ENCODE assay signal across 23 cellular contexts in genomic region chr6:93828553-93828952, GRCh38.
DNase-seq lines count a peak whose midpoint lies in the region; FAIRE-seq and TF ChIP-seq lines count a peak whose summit lies in the region.
"Had no signal": no experiment of that assay in that cellular context is flagged by ENCODE, and none has a peak within 500 bp of the region (broad histone marks: within the 10 kb centered on the region; RNA-seq: fewer than 3 reads in every experiment).

No MANE protein-coding gene starts in this region.

- H3K9ac ChIP-seq in H9 (ENCODE audit: extremely low read depth, insufficient read length, low read length) = no peak overlapping the region
- H3K9ac ChIP-seq in HUES64 (ENCODE audit: low read depth, low read length) = 0 out of 2 replicates have a peak overlapping the region, but pooled peaks have one; percentile 14
- H3K9ac ChIP-seq in H1 (replicated peaks in 1 of 4; ENCODE audit: extremely low read depth in 1 of 4, low read depth in 3 of 4, low read length in 3 of 4) = no peak overlapping the region
- H3K9ac ChIP-seq in GM23248 = no peak overlapping the region
- H3K9ac ChIP-seq: BLaER1 treated with 17β-estradiol and CSF1 and Interleukin-3, amounts not matched to agents 10 nM and 100 nM had no signal

- CTCF ChIA-PET in H1 (lab: Charles Lee; ENCODE audit: partially characterized antibody) = interaction anchor here (0.6 to 1.8 kb wide), 4 partner anchors 107 to 703 kb away, joined by 3 to 4 read pairs (median 3); no protein-coding TSS in a partner anchor

- H3K4me1 Mint-ChIP-seq in H9 = peaks cover 47 to 51% of the 10 kb centered on the region in 2 experiments
- H3K4me1 Mint-ChIP-seq: CD14-positive monocyte; CD8-positive, alpha-beta memory T cell had no signal

- H3K9me3 ChIP-seq in H9 (ENCODE audit: control insufficient read depth, low read depth, low read length) (no peaks in the 10 kb centered on the region), HUES64 (ENCODE audit: insufficient read depth, low read depth, low read length) (no peaks in the 10 kb centered on the region), H1 (ENCODE audit: insufficient read depth in 2 of 2, low read depth in 1 of 2, low read length in 1 of 2) (no peaks in the 10 kb centered on the region), neuron (ENCODE audit: low read length) (no peaks in the 10 kb centered on the region), adrenal gland (replicated peaks in 1 of 3) (no peaks in the 10 kb centered on the region), GM23248 (ENCODE audit: low read depth) (no peaks in the 10 kb centered on the region)
- H3K9me3 ChIP-seq: A549; BE2C; BLaER1 treated with 17β-estradiol and CSF1 and Interleukin-3, amounts not matched to agents 10 nM and 100 nM had no signal

- H3K27ac ChIP-seq in H9 (ENCODE audit: insufficient read length, low read depth, low read length) (no peak overlapping the region), HUES64 (ENCODE audit: low read depth, low read length) (peak overlapping the region; percentile 89), H1 (ENCODE audit: low read depth, low read length) (no peak overlapping the region), adrenal gland (no peak overlapping the region), GM23248 (no peak overlapping the region)
- H3K27ac ChIP-seq: A549; BLaER1 treated with 17β-estradiol and CSF1 and Interleukin-3, amounts not matched to agents 10 nM and 100 nM had no signal

- H2BK20ac ChIP-seq in H9 (ENCODE audit: low read depth, low read length, poor library complexity, severe bottlenecking) (no peak overlapping the region), H1 (ENCODE audit: low read length) (no peak overlapping the region)

- H3T11ph ChIP-seq in H9 (ENCODE audit: low read length) = no peak overlapping the region

- peaks cover 4% of the 10 kb centered on the region for H3K27me3 Mint-ChIP-seq in H9 (ENCODE audit: low read depth)
- H3K27me3 Mint-ChIP-seq: CD4-positive, alpha-beta T cell had no signal

- H2BK120ac ChIP-seq in H9 (ENCODE audit: low read depth, low read length, poor library complexity, severe bottlenecking) (no peak overlapping the region), H1 (replicated peaks; ENCODE audit: low read depth, low read length) (no peak overlapping the region)

- DNase-seq in H9 (no peak), H1 (ENCODE audit: low read depth in 1 of 2, low spot score in 2 of 2) (no peak), adrenal gland (no peak), NCI-H1092 treated with DMSO at 0.1 percent for 48 hours (lab: John Stamatoyannopoulos, UW) (no peak), GM23248 (no peak)
- DNase-seq: 8988T; ACHN; AML-193; BE2C; CD4-positive, alpha-beta T cell; CD8-positive, alpha-beta memory T cell; DMS 273 treated with DMSO at 0.1 percent for 48 hours; DMS79 treated with DMSO at 0.1 percent for 48 hours; GF-D8; GOT3; H7 had no signal

- TF ChIP-seq RAD21 in H1 (IDR thresholded peaks at IDR 0.05 in 1 of 2, conservative IDR thresholded peaks at IDR 0.05 in 1 of 2; ENCODE audit: low read depth in 2 of 2, low read length in 2 of 2) = no peak

- H3K27ac Mint-ChIP-seq in H9 = peak overlapping the region; percentile 45 to 89 (median 54); a peak in 6 of 7 replicates
- H3K27ac Mint-ChIP-seq: CD14-positive monocyte; CD4-positive, alpha-beta T cell; CD8-positive, alpha-beta memory T cell had no signal

- H3K23ac ChIP-seq in H9 (ENCODE audit: insufficient read length, low read depth, low read length) (no peak overlapping the region), H1 (ENCODE audit: insufficient read length) (no peak overlapping the region)

- H3K79me1 ChIP-seq in H9 (ENCODE audit: insufficient read depth, low read depth, low read length, poor library complexity, severe bottlenecking) (no peaks in the 10 kb centered on the region), H1 (ENCODE audit: low read depth, low read length) (no peaks in the 10 kb centered on the region)

- peaks cover 60 to 85% (median 74%) of the 10 kb centered on the region in 3 experiments for H3K36me3 Mint-ChIP-seq in H9 (ENCODE audit: insufficient read depth in 1 of 3, low read depth in 3 of 3)
- H3K36me3 Mint-ChIP-seq: CD14-positive monocyte; CD8-positive, alpha-beta memory T cell had no signal

- POLR2A ChIA-PET in H1 (lab: Charles Lee; ENCODE audit: partially characterized antibody) = interaction anchor here (0.7 to 2.0 kb wide), 23 partner anchors 8 to 256 kb away, joined by 3 to 12 read pairs (median 4); no protein-coding TSS in a partner anchor

- no peaks in the 10 kb centered on the region for H3F3A ChIP-seq in GM23248 (ENCODE audit: insufficient read depth)

- H4K8ac ChIP-seq in H9 (replicated peaks; ENCODE audit: insufficient read length, low read depth, low read length) (no peak overlapping the region), H1 (ENCODE audit: extremely low read depth, insufficient read depth, low read length) (no peak overlapping the region)

- H3K4me3 ChIP-seq in HUES64 (ENCODE audit: low read length) (no peak overlapping the region), H1 (ENCODE audit: extremely low read depth in 1 of 4, insufficient read depth in 2 of 4, low read depth in 3 of 4, low read length in 4 of 4) (0 out of 8 replicates have a peak overlapping the region, but pooled peaks of 1 of the 4 experiments have one; percentile 30), neuron (ENCODE audit: low read length) (no peak overlapping the region), adrenal gland (no peak overlapping the region), GM23248 (no peak overlapping the region)
- H3K4me3 ChIP-seq: A549; BLaER1 treated with 17β-estradiol and CSF1 and Interleukin-3, amounts not matched to agents 10 nM and 100 nM had no signal

- H2BK15ac ChIP-seq in H9 (ENCODE audit: low read depth, low read length) (no peak overlapping the region), H1 (ENCODE audit: low read length) (no peak overlapping the region)

- H3K23me2 ChIP-seq in H9 (ENCODE audit: insufficient read length, low read depth, low read length, poor library complexity, severe bottlenecking) (no peaks in the 10 kb centered on the region), H1 (ENCODE audit: low read depth, low read length) (no peaks in the 10 kb centered on the region)

- no CpG with 5 or more reads among the region's 2 CpGs for WGBS in H9 (ENCODE audit: extremely low coverage, insufficient read length, low lambda C conversion rate)
- WGBS in HUES64 = 86% methylated on average over 1 of the region's 2 CpGs
- 79% methylated on average over 2 of the region's 2 CpGs; no CpG with 5 or more reads in 1 of the 2 experiments for WGBS in H1 (ENCODE audit: extremely low coverage in 1 of 2, insufficient coverage in 1 of 2, insufficient read length in 1 of 2, insufficient replicate concordance in 2 of 2, low coverage in 1 of 2, low lambda C conversion rate in 2 of 2, missing lambda C conversion rate in 1 of 2), 2 experiments
- 67 to 79% (median 70%) methylated on average over 2 of the region's 2 CpGs for WGBS in adrenal gland, 4 donors
- WGBS in GM23248 (ENCODE audit: low coverage in 1 of 2, low lambda C conversion rate in 2 of 2, missing lambda C conversion rate in 2 of 2), 2 experiments = 23 to 32% methylated on average over 2 of the region's 2 CpGs

- TF ChIP-seq CTCF in H9 (conservative IDR thresholded peaks at IDR 0.05) (no peak), H1 (IDR thresholded peaks at IDR 0.05; ENCODE audit: control extremely low read depth in 1 of 3, insufficient read depth in 1 of 3, low read depth in 1 of 3, low read length in 3 of 3) (no peak), adrenal gland (IDR thresholded peaks at IDR 0.05) (no peak)

- TF ChIP-seq POLR2A in H1 (IDR thresholded peaks at IDR 0.05; ENCODE audit: control extremely low read depth in 1 of 2, low read depth in 2 of 2, low read length in 2 of 2) (peak in 1 of 2 experiments; percentile 83; a peak in 2 of 3 replicates), adrenal gland (IDR thresholded peaks at IDR 0.05) (no peak)

- peak overlapping the region; percentile 0 to 41; a peak in 3 of 5 replicates for H3K4me3 Mint-ChIP-seq in H9
- H3K4me3 Mint-ChIP-seq: CD14-positive monocyte; CD4-positive, alpha-beta T cell; CD8-positive, alpha-beta memory T cell had no signal

- no peak overlapping the region for H2BK5ac ChIP-seq in H9 (ENCODE audit: insufficient read length, low read length)
- H2BK5ac ChIP-seq in H1 (ENCODE audit: low read depth, low read length) = no peak overlapping the region

- H3K27me3 ChIP-seq in H9 (ENCODE audit: insufficient read depth, low read length) (no peaks in the 10 kb centered on the region), HUES64 (ENCODE audit: insufficient read depth, low read length) (no peaks in the 10 kb centered on the region), H1 (replicated peaks in 1 of 4; ENCODE audit: control insufficient read depth in 3 of 4, extremely low read depth in 1 of 4, insufficient read depth in 3 of 4, low read length in 3 of 4) (no peaks in the 10 kb centered on the region), neuron (ENCODE audit: insufficient read depth, low read length) (no peaks in the 10 kb centered on the region), adrenal gland (no peaks in the 10 kb centered on the region), GM23248 (replicated peaks; ENCODE audit: insufficient read depth) (no peaks in the 10 kb centered on the region)
- H3K27me3 ChIP-seq: BE2C; BLaER1 treated with 17β-estradiol and CSF1 and Interleukin-3, amounts not matched to agents 10 nM and 100 nM had no signal

- no peak overlapping the region for H4K5ac ChIP-seq in H9 (ENCODE audit: insufficient read length, low read depth, low read length)
- peak overlapping the region; percentile 60 for H4K5ac ChIP-seq in H1 (ENCODE audit: insufficient read length, low read depth, low read length)

- H4K20me1 ChIP-seq in H9 (ENCODE audit: control insufficient read depth, insufficient read depth, insufficient read length) = no peaks in the 10 kb centered on the region
- no peaks in the 10 kb centered on the region for H4K20me1 ChIP-seq in H1 (replicated peaks in 1 of 2; ENCODE audit: control insufficient read depth in 1 of 2, insufficient read depth in 2 of 2, low read length in 2 of 2)
- H4K20me1 ChIP-seq in GM23248 (ENCODE audit: insufficient read depth) = no peaks in the 10 kb centered on the region
- H4K20me1 ChIP-seq: BLaER1 treated with 17β-estradiol and CSF1 and Interleukin-3, amounts not matched to agents 10 nM and 100 nM had no signal

- H2AFZ ChIP-seq in H9 (ENCODE audit: low read length) (no peak overlapping the region), H1 (ENCODE audit: low read length) (no peak overlapping the region), neuron (ENCODE audit: low read depth, low read length) (peak overlapping the region; percentile 46), GM23248 (no peak overlapping the region)

- no peaks in the 10 kb centered on the region for H3K9me2 ChIP-seq in GM23248 (ENCODE audit: insufficient read depth)

- no peaks in the 10 kb centered on the region for H3K4me1 ChIP-seq in H9 (ENCODE audit: insufficient read depth, low read length)
- H3K4me1 ChIP-seq in HUES64 (ENCODE audit: insufficient read depth, low read length) = peaks cover 18% of the 10 kb centered on the region
- no peaks in the 10 kb centered on the region for H3K4me1 ChIP-seq in H1 (replicated peaks in 1 of 4; ENCODE audit: control insufficient read depth in 3 of 4, insufficient read depth in 4 of 4, low read length in 3 of 4)
- peaks cover 3% of the 10 kb centered on the region for H3K4me1 ChIP-seq in neuron (ENCODE audit: insufficient read depth, low read length)
- no peaks in the 10 kb centered on the region for H3K4me1 ChIP-seq in adrenal gland (replicated peaks in 1 of 2)
- H3K4me1 ChIP-seq in GM23248 (ENCODE audit: insufficient read depth) = no peaks in the 10 kb centered on the region
- H3K4me1 ChIP-seq: A549; BE2C; BLaER1 treated with 17β-estradiol and CSF1 and Interleukin-3, amounts not matched to agents 10 nM and 100 nM had no signal

- H3K36me3 ChIP-seq in HUES64 (ENCODE audit: insufficient read depth, low read length) (peaks cover 58% of the 10 kb centered on the region), H1 (ENCODE audit: control insufficient read depth in 2 of 4, insufficient read depth in 4 of 4, low read length in 3 of 4) (peaks cover 0 to 47% (median 17%) of the 10 kb centered on the region in 4 experiments; a peak in 4 of 8 replicates), neuron (ENCODE audit: insufficient read depth, low read length) (no peaks in the 10 kb centered on the region), adrenal gland (replicated peaks in 1 of 2) (no peaks in the 10 kb centered on the region), GM23248 (ENCODE audit: low read depth) (no peaks in the 10 kb centered on the region)
- H3K36me3 ChIP-seq: BE2C; BLaER1 treated with 17β-estradiol and CSF1 and Interleukin-3, amounts not matched to agents 10 nM and 100 nM had no signal

- H3K79me2 ChIP-seq in H9 (ENCODE audit: insufficient read depth, low read length) = peaks cover 2% of the 10 kb centered on the region; the same call in 1 of the 2 replicates
- peaks cover 0 to 2% of the 10 kb centered on the region in 2 experiments; a peak in 2 of 4 replicates for H3K79me2 ChIP-seq in H1 (ENCODE audit: control insufficient read depth in 1 of 2, insufficient read depth in 2 of 2, low read length in 2 of 2)
- H3K79me2 ChIP-seq in GM23248 (ENCODE audit: insufficient read depth) = no peaks in the 10 kb centered on the region

- H3K14ac ChIP-seq in H9 (ENCODE audit: insufficient read depth, low read length) (no peak overlapping the region), H1 (ENCODE audit: insufficient read length) (no peak overlapping the region)

- no peak overlapping the region for H4K91ac ChIP-seq in H9 (ENCODE audit: insufficient read length, low read depth, low read length)
- no peak overlapping the region for H4K91ac ChIP-seq in H1 (replicated peaks; ENCODE audit: insufficient read length, low read length)

- H3K4me2 ChIP-seq in H9 (ENCODE audit: insufficient read depth, insufficient read length, low read length) (no peak overlapping the region), H1 (ENCODE audit: insufficient read depth in 1 of 2, low read depth in 2 of 2, low read length in 2 of 2) (peak overlapping the region in 1 of 2 experiments; percentile 1; a peak in 1 of 4 replicates), GM23248 (ENCODE audit: unreplicated experiment) (no peak overlapping the region)
- H3K4me2 ChIP-seq: A549; BLaER1 treated with 17β-estradiol and CSF1 and Interleukin-3, amounts not matched to agents 10 nM and 100 nM had no signal

- H3K4ac ChIP-seq in H9 (ENCODE audit: low read depth, low read length) (no peak overlapping the region), H1 (replicated peaks; ENCODE audit: insufficient read length, low read depth, low read length) (no peak overlapping the region)

- TF ChIP-seq EP300 in H1 (IDR thresholded peaks at IDR 0.05; ENCODE audit: borderline replicate concordance in 1 of 2, low read depth in 2 of 2, low read length in 2 of 2) = no peak

- H2BK12ac ChIP-seq in H9 (ENCODE audit: insufficient read length, low read depth, low read length) (no peak overlapping the region), H1 (ENCODE audit: low read depth, low read length) (no peak overlapping the region)

- in situ Hi-C loops in GM23248 (cut with MboI) = no loop called here

- H3K56ac ChIP-seq in H9 (ENCODE audit: insufficient read length, low read depth, low read length) = no peak overlapping the region
- H3K56ac ChIP-seq in H1 (replicated peaks; ENCODE audit: insufficient read length, low read depth, low read length) = no peak overlapping the region

- peak; percentile 48 for FAIRE-seq in H1 (lab: Jason Lieb, UNC)
- FAIRE-seq: A549, D721Med, GM12891 had no signal

- H2AK5ac ChIP-seq in H9 (ENCODE audit: insufficient read length, low read length) = no peak overlapping the region
- no peak overlapping the region for H2AK5ac ChIP-seq in H1 (ENCODE audit: low read depth, low read length)

- H3K9me3 Mint-ChIP-seq in H9 = peaks cover 3 to 13% of the 10 kb centered on the region in 2 experiments; a peak in 4 of 5 replicates

- H3K18ac ChIP-seq in H9 (ENCODE audit: insufficient read length, low read depth, low read length) (no peak overlapping the region), H1 (ENCODE audit: extremely low read depth, low read length) (no peak overlapping the region)

- intact Hi-C loops in adrenal gland (cut with DNase I) = no loop called here
